1 cellular context compared by ENCODE assay signal in the genomic region with DNA sequence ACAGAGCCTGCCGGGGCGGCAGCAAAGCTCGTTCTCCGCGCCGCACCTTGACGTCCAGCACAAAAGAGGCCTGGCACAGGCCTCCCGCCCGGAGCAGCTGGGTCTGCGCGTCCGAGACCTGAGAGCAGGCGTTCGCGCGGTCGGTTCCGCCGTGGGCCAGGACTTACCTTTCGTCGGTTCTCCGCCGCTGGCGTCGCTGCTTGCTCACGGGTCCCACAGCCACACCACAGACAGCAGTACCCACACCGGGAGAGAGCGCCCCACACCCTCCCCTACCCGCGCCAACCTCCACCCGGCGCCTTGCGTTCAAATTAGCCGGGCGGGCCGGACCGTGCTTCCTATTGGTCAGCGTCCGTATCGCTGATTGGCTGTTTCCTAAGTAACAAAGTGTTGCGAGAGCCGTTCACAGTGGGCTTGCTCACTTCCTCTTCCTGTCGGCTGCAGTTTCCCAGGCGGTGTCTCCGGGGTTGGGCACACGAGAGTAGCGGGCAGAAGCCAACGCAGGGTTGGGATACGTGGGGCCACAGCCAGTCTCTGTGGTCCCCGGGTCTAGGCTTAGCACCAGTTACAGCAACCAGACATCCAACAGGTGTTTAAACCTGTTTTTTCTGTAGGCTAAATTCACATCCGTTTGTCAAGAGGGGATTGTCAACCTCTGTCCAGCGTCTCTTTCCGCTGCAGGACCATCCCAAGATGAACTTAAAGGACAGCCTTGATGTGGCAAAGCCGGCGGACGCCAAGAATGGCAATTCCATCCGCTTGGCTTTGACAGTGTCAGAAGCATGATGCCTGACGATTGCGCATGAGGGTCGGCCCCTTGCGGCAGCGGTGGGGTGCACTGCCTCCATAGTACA.
TF ChIP-seq lines count a peak whose summit lies in the region.

Gene KIF18B, minus strand, starts transcription at position 313 of the 854 bp plus-strand sequence. CDS start 11,429 bp downstream, outside the sequence.

TF ChIP-seq in K562, 482 proteins besides CTCF, POLR2A, EP300 and RAD21 (continued from another document and continues in another):
- TF ChIP-seq HOMEZ (CRISPR knock-in tag; IDR thresholded peaks at IDR 0.05) (no peak), TARDBP (IDR thresholded peaks at IDR 0.05) (no peak), BRD9 (IDR thresholded peaks at IDR 0.05; ENCODE audit: low read depth, partially characterized antibody) (no peak), SAFB2 (IDR thresholded peaks at IDR 0.05; ENCODE audit: borderline replicate concordance, low read depth, low read length, severe bottlenecking) (no peak), MECOM (CRISPR knock-in tag; IDR thresholded peaks at IDR 0.05) (no peak), CBFA2T2 (conservative IDR thresholded peaks at IDR 0.05) (no peak), HNRNPUL1 (IDR thresholded peaks at IDR 0.05; ENCODE audit: low read length) (no peak), BHLHE40 (IDR thresholded peaks at IDR 0.05; ENCODE audit: low read length) (peak; percentile 26; the same call in 1 of the 2 replicates), ZNF398 (CRISPR knock-in tag; IDR thresholded peaks at IDR 0.05) (no peak), MCM3 (IDR thresholded peaks at IDR 0.05) (no peak), ZFX (CRISPR knock-in tag; IDR thresholded peaks at IDR 0.05) (peak; percentile 90), MCM7 (IDR thresholded peaks at IDR 0.05) (no peak), FOXA3 (CRISPR knock-in tag; conservative IDR thresholded peaks at IDR 0.05 in 1 of 2, IDR thresholded peaks at IDR 0.05 in 1 of 2) (peak in 1 of 2 experiments; percentile 80; a peak in 2 of 4 replicates), KLF10 (CRISPR knock-in tag; IDR thresholded peaks at IDR 0.05) (no peak), ZBTB40 (IDR thresholded peaks at IDR 0.05) (peak; percentile 89), ZBTB40 (CRISPR knock-in tag; IDR thresholded peaks at IDR 0.05) (no peak), NONO (IDR thresholded peaks at IDR 0.05; ENCODE audit: low read depth in 2 of 2, low read length in 1 of 2) (no peak), C11orf30 (IDR thresholded peaks at IDR 0.05; ENCODE audit: low read depth) (peak; percentile 66; the same call in 1 of the 2 replicates), PCBP2 (IDR thresholded peaks at IDR 0.05; ENCODE audit: low read depth, low read length, poor library complexity, severe bottlenecking) (no peak), BCOR (IDR thresholded peaks at IDR 0.05) (no peak; the same call in 1 of the 2 replicates), HDAC1 (IDR thresholded peaks at IDR 0.05) (peak in 1 of 2 experiments; percentile 98; a peak in 2 of 4 replicates), ILF3 (IDR thresholded peaks at IDR 0.05; ENCODE audit: borderline replicate concordance) (no peak)
- TF ChIP-seq, protein P1, sequence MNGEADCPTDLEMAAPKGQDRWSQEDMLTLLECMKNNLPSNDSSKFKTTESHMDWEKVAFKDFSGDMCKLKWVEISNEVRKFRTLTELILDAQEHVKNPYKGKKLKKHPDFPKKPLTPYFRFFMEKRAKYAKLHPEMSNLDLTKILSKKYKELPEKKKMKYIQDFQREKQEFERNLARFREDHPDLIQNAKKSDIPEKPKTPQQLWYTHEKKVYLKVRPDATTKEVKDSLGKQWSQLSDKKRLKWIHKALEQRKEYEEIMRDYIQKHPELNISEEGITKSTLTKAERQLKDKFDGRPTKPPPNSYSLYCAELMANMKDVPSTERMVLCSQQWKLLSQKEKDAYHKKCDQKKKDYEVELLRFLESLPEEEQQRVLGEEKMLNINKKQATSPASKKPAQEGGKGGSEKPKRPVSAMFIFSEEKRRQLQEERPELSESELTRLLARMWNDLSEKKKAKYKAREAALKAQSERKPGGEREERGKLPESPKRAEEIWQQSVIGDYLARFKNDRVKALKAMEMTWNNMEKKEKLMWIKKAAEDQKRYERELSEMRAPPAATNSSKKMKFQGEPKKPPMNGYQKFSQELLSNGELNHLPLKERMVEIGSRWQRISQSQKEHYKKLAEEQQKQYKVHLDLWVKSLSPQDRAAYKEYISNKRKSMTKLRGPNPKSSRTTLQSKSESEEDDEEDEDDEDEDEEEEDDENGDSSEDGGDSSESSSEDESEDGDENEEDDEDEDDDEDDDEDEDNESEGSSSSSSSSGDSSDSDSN (IDR thresholded peaks at IDR 0.05; ENCODE audit: borderline replicate concordance in 1 of 2, low read depth in 2 of 2, low read length in 2 of 2), result 0 out of 4 replicates have a peak, but pooled peaks of 1 of the 2 experiments have one; percentile 33
- TF ChIP-seq, protein P2, sequence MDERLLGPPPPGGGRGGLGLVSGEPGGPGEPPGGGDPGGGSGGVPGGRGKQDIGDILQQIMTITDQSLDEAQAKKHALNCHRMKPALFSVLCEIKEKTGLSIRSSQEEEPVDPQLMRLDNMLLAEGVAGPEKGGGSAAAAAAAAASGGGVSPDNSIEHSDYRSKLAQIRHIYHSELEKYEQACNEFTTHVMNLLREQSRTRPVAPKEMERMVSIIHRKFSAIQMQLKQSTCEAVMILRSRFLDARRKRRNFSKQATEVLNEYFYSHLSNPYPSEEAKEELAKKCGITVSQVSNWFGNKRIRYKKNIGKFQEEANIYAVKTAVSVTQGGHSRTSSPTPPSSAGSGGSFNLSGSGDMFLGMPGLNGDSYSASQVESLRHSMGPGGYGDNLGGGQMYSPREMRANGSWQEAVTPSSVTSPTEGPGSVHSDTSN (CRISPR knock-in tag; IDR thresholded peaks at IDR 0.05; ENCODE audit: low read depth), result no peak
- TF ChIP-seq, protein P2 (tag; conservative IDR thresholded peaks at IDR 0.05; ENCODE audit: low read depth), result no peak
- TF ChIP-seq, protein P3, sequence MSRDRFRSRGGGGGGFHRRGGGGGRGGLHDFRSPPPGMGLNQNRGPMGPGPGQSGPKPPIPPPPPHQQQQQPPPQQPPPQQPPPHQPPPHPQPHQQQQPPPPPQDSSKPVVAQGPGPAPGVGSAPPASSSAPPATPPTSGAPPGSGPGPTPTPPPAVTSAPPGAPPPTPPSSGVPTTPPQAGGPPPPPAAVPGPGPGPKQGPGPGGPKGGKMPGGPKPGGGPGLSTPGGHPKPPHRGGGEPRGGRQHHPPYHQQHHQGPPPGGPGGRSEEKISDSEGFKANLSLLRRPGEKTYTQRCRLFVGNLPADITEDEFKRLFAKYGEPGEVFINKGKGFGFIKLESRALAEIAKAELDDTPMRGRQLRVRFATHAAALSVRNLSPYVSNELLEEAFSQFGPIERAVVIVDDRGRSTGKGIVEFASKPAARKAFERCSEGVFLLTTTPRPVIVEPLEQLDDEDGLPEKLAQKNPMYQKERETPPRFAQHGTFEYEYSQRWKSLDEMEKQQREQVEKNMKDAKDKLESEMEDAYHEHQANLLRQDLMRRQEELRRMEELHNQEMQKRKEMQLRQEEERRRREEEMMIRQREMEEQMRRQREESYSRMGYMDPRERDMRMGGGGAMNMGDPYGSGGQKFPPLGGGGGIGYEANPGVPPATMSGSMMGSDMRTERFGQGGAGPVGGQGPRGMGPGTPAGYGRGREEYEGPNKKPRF (IDR thresholded peaks at IDR 0.05; ENCODE audit: low read depth, low read length), result no peak
- TF ChIP-seq, protein P4, sequence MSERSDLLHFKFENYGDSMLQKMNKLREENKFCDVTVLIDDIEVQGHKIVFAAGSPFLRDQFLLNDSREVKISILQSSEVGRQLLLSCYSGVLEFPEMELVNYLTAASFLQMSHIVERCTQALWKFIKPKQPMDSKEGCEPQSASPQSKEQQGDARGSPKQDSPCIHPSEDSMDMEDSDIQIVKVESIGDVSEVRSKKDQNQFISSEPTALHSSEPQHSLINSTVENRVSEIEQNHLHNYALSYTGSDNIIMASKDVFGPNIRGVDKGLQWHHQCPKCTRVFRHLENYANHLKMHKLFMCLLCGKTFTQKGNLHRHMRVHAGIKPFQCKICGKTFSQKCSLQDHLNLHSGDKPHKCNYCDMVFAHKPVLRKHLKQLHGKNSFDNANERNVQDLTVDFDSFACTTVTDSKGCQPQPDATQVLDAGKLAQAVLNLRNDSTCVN (CRISPR knock-in tag; IDR thresholded peaks at IDR 0.05), result no peak
